In genomic region chr19:40090256-40091204, GRCh38 we compare ENCODE assay signal across 8 cellular contexts. TPM values are rescaled to one million over a fixed set of nuclear protein-coding genes. Genes with fewer than 3 reads are reported as not detected.
DNase-seq lines count a peak whose midpoint lies in the region; ATAC-seq and TF ChIP-seq lines count a peak whose summit lies in the region.

ZNF780A (minus strand) TSS chr19:40090943; CDS start chr19:40084753, 6,190 bp downstream.

- peaks cover 23% of the 10 kb centered on the region for H3K4me1 Mint-ChIP-seq in type B pancreatic cell (ENCODE audit: unreplicated experiment)

- DNase-seq in GF-D8 (lab: John Stamatoyannopoulos, UW) (peak; percentile 65), NCI-H146 (lab: John Stamatoyannopoulos, UW) (peak; percentile 87), T-helper 2 cell (peak; percentile 46 to 88 (median 68)), amygdala (lab: John Stamatoyannopoulos, UW) (peak; percentile 15 to 86 (median 67)), left ventricle myocardium inferior (peak; percentile 78), posterior vena cava (ENCODE audit: low spot score) (peak; percentile 92), type B pancreatic cell (ENCODE audit: extremely low spot score, unreplicated experiment) (peak; percentile 88)

- peaks cover 21% of the 10 kb centered on the region for H3K36me3 Mint-ChIP-seq in type B pancreatic cell

- H3K27ac Mint-ChIP-seq in type B pancreatic cell: peak within 1 kb of the TSS; percentile 100

- no peaks in the 10 kb centered on the region for H3K9me3 ChIP-seq in left ventricle myocardium inferior (replicated peaks)

- TF ChIP-seq CTCF in left ventricle myocardium inferior (IDR thresholded peaks at IDR 0.05; ENCODE audit: borderline replicate concordance) (no peak), type B pancreatic cell (conservative IDR thresholded peaks at IDR 0.05) (no peak)

- peaks cover 24% of the 10 kb centered on the region for H3K4me1 ChIP-seq in left ventricle myocardium inferior

- peak within 1 kb of the TSS; percentile 93 for H3K27ac ChIP-seq in left ventricle myocardium inferior (replicated peaks)

- H3K4me3 Mint-ChIP-seq in type B pancreatic cell: peak within 1 kb of the TSS; percentile 100

- peaks cover 3% of the 10 kb centered on the region for H3K27me3 Mint-ChIP-seq in type B pancreatic cell

- H3K36me3 ChIP-seq in left ventricle myocardium inferior: no peaks in the 10 kb centered on the region

- intact Hi-C loops in left ventricle myocardium inferior (cut with micrococcal nuclease) (no loop called here), posterior vena cava (cut with DNase I) (no loop called here)

- peaks cover 11% of the 10 kb centered on the region for H3K27me3 ChIP-seq in left ventricle myocardium inferior (ENCODE audit: low read depth)

- peaks cover 6% of the 10 kb centered on the region for H3K9me3 Mint-ChIP-seq in type B pancreatic cell

- peak within 1 kb of the TSS; percentile 77 for H3K4me3 ChIP-seq in left ventricle myocardium inferior

- peak; percentile 88 for ATAC-seq in HG02610 (IDR thresholded peaks at IDR 0.05; ENCODE audit: unreplicated experiment)

RNA-seq across cellular contexts. Expression of gene ZNF780A, which starts in this region (rescaled TPM):
- total RNA-seq in left ventricle myocardium inferior (10.3 TPM), posterior vena cava (10 to 100 TPM; 13.2 to 17.9 TPM), type B pancreatic cell (ENCODE audit: low replicate concordance) (21.2 and 24.3 TPM in 2 replicates)

Comparison
In these comparisons a context has a peak if more than half of its experiments do, and no peak if none do; other contexts are left out.
1. Peak in every context shown above with its lines: DNase-seq, ATAC-seq, H3K4me3 ChIP-seq and H3K27ac ChIP-seq.